17 cellular contexts compared by ENCODE assay signal in the genomic region with DNA sequence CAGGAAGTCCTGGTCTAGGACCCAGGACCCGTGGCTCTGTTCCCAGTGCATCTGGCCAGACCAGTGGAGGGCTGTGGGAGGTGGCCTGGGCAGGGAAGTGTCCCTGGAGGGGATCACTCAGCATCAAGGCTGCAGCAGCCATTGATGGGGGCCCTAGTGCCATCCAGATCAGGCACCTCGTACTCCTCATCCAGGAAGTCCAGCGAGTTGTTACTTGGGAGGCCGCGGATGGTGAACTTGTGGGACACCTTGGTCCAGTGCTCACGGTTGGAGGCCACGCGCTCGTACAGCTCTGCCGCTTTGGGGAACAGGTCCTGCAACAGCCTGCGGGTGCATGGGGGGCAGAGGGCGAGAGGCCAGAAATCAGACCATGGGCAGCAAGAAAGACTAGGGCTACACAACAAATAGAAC.
DNase-seq lines count a peak whose midpoint lies in the region; TF ChIP-seq lines count a peak whose summit lies in the region.
"Had no signal": no experiment of that assay in that cellular context is flagged by ENCODE, and none has a peak within 500 bp of the region (broad histone marks: within the 10 kb centered on the region; RNA-seq: fewer than 3 reads in every experiment).

No MANE protein-coding gene starts in this region.

- no peak for TF ChIP-seq CTCF in BE2C (IDR thresholded peaks at IDR 0.05; ENCODE audit: low read depth, low read length)
- no peak for TF ChIP-seq CTCF in coronary artery (IDR thresholded peaks at IDR 0.05)
- no peak for TF ChIP-seq CTCF in spleen (IDR thresholded peaks at IDR 0.05 in 8 of 11, conservative IDR thresholded peaks at IDR 0.05 in 3 of 11)

- H3K27me3 ChIP-seq in BE2C, result no peaks in the 10 kb centered on the region
- H3K27me3 ChIP-seq in spleen (replicated peaks in 1 of 7), result peaks cover 0 to 11% (median 0%) of the 10 kb centered on the region in 7 donors
- H3K27me3 ChIP-seq in CD4-positive, alpha-beta memory T cell (ENCODE audit: insufficient read depth, low read length), result no peaks in the 10 kb centered on the region
- H3K27me3 ChIP-seq: BLaER1 had no signal

- H3K4me1 ChIP-seq in BE2C, result peaks cover 12% of the 10 kb centered on the region
- peaks cover 0 to 20% (median 3%) of the 10 kb centered on the region in 6 donors for H3K4me1 ChIP-seq in spleen
- no peaks in the 10 kb centered on the region for H3K4me1 ChIP-seq in CD4-positive, alpha-beta memory T cell (ENCODE audit: insufficient read depth, low read length)

- H3K4me3 Mint-ChIP-seq in CD4-positive, alpha-beta memory T cell, result no peak overlapping the region
- H3K4me3 Mint-ChIP-seq: GM23338 had no signal

- no peaks in the 10 kb centered on the region for H3K9me3 Mint-ChIP-seq in CD4-positive, alpha-beta memory T cell
- H3K9me3 Mint-ChIP-seq: GM23338 had no signal

- peak; percentile 4 for DNase-seq in activated T-cell treated with anti-CD3 and anti-CD28 coated beads, Interleukin-2, amount 50 U/mL, for 1 hour
- DNase-seq in activated T-cell treated with anti-CD3 and anti-CD28 coated beads, Interleukin-2, amount 50 U/mL, for 48 hours, result no peak
- DNase-seq in BE2C, result peak; percentile 7
- peak; percentile 55 for DNase-seq in coronary artery (ENCODE audit: low spot score)
- peak; percentile 66 for DNase-seq in spleen
- no peak for DNase-seq in CD4-positive, alpha-beta memory T cell
- no peak for DNase-seq in islet precursor cell
- DNase-seq in substantia nigra (lab: John Stamatoyannopoulos, UW), result no peak
- DNase-seq: DND-41, GDM1, NCI-H1105, NCI-H1694, NCI-H510A treated with DMSO at 0.1 percent for 48 hours, SHP77 treated with DMSO at 0.1 percent for 48 hours had no signal

- H3K4me3 ChIP-seq in BE2C (ENCODE audit: low read depth, low read length), result no peak overlapping the region
- H3K4me3 ChIP-seq in coronary artery, result no peak overlapping the region
- no peak overlapping the region for H3K4me3 ChIP-seq in spleen
- H3K4me3 ChIP-seq in CD4-positive, alpha-beta memory T cell (ENCODE audit: low read length in 2 of 2), result no peak overlapping the region
- H3K4me3 ChIP-seq: BLaER1, GM12878, GM23338 had no signal

- WGBS in spleen, 5 donors, result 71 to 86% (median 79%) methylated on average over 11 to 12 of the region's 12 CpGs

- POLR2A ChIA-PET in CD4-positive, alpha-beta memory T cell (lab: Charles Lee; ENCODE audit: partially characterized antibody), result no interaction called here

- H3K36me3 Mint-ChIP-seq in CD4-positive, alpha-beta memory T cell, result no peaks in the 10 kb centered on the region

- peaks cover 58% of the 10 kb centered on the region for H3K36me3 ChIP-seq in BE2C
- peaks cover 0 to 76% (median 33%) of the 10 kb centered on the region in 6 donors for H3K36me3 ChIP-seq in spleen
- H3K36me3 ChIP-seq in CD4-positive, alpha-beta memory T cell (ENCODE audit: insufficient read depth, low read length), result no peaks in the 10 kb centered on the region
- H3K36me3 ChIP-seq: BLaER1 had no signal

- H3K27me3 Mint-ChIP-seq in CD4-positive, alpha-beta memory T cell, result peaks cover 3 to 7% of the 10 kb centered on the region in 2 donors

- peaks cover 0 to 4% (median 1%) of the 10 kb centered on the region in 4 donors for H3K4me1 Mint-ChIP-seq in CD4-positive, alpha-beta memory T cell

- no peak for TF ChIP-seq POLR2A in spleen (IDR thresholded peaks at IDR 0.05)

- H3K27ac Mint-ChIP-seq in CD4-positive, alpha-beta memory T cell, result no peak overlapping the region
- H3K27ac Mint-ChIP-seq: GM23338 had no signal

- intact Hi-C loops in spleen (cut with DNase I; ENCODE audit: low total_unique reads), result no loop called here
- intact Hi-C loops in CD4-positive, alpha-beta memory T cell (cut with micrococcal nuclease), result no loop called here

- H3K9me3 ChIP-seq in BE2C, result no peaks in the 10 kb centered on the region
- H3K9me3 ChIP-seq in spleen, result no peaks in the 10 kb centered on the region
- H3K9me3 ChIP-seq in CD4-positive, alpha-beta memory T cell (ENCODE audit: control insufficient read depth in 1 of 2, low read length in 2 of 2), result no peaks in the 10 kb centered on the region
- H3K9me3 ChIP-seq: BLaER1 had no signal

- H3K27ac ChIP-seq in coronary artery (no peak overlapping the region), spleen (no peak overlapping the region), substantia nigra (ENCODE audit: low read depth, low read length, poor library complexity, severe bottlenecking) (no peak overlapping the region)
- no peak overlapping the region for H3K27ac ChIP-seq in CD4-positive, alpha-beta memory T cell (ENCODE audit: low read depth, low read length)
- H3K27ac ChIP-seq: BLaER1 had no signal

- CTCF ChIA-PET in CD4-positive, alpha-beta memory T cell (lab: Charles Lee; ENCODE audit: partially characterized antibody), result interaction anchor here (1.5 kb wide), 1 partner anchor 106 kb away, joined by 5 read pairs; no protein-coding TSS in a partner anchor

Comparison
In these comparisons a context has a peak if more than half of its experiments do, and no peak if none do; other contexts are left out.
1. DNase-seq: peak in activated T-cell treated with anti-CD3 and anti-CD28 coated beads, Interleukin-2, amount 50 U/mL, for 1 hour (single experiment), BE2C (single experiment), coronary artery (single experiment) and spleen (single experiment); none in activated T-cell treated with anti-CD3 and anti-CD28 coated beads, Interleukin-2, amount 50 U/mL, for 48 hours (0 of 2), CD4-positive, alpha-beta memory T cell (0 of 5), islet precursor cell (single experiment) and substantia nigra (0 of 49).